ENCODE assay signal across 19 cellular contexts in genomic region chr1:225534772-225535171, GRCh38.
DNase-seq lines count a peak whose midpoint lies in the region; ATAC-seq, FAIRE-seq and TF ChIP-seq lines count a peak whose summit lies in the region.
"Had no signal": no experiment of that assay in that cellular context is flagged by ENCODE, and none has a peak within 500 bp of the region (broad histone marks: within the 10 kb centered on the region; RNA-seq: fewer than 3 reads in every experiment).

No MANE protein-coding gene starts in this region.

- peaks cover 70% of the 10 kb centered on the region for H3K4me1 Mint-ChIP-seq in chondrocyte (ENCODE audit: low read depth)
- H3K4me1 Mint-ChIP-seq: CD8-positive, alpha-beta memory T cell had no signal

- no peaks in the 10 kb centered on the region for H3K27me3 Mint-ChIP-seq in chondrocyte (ENCODE audit: low read depth)

- H3K36me3 Mint-ChIP-seq in chondrocyte (ENCODE audit: low read depth): peaks cover 3% of the 10 kb centered on the region
- H3K36me3 Mint-ChIP-seq: CD14-positive monocyte; CD8-positive, alpha-beta memory T cell had no signal

- no peaks in the 10 kb centered on the region for H3K9me3 ChIP-seq in ascending aorta
- H3K9me3 ChIP-seq in MG63: no peaks in the 10 kb centered on the region
- H3K9me3 ChIP-seq: BE2C; BLaER1 treated with 17β-estradiol and CSF1 and Interleukin-3, amounts not matched to agents 10 nM and 100 nM had no signal

- DNase-seq in D721Med (ENCODE audit: insufficient read length, low spot score) (no peak), HEK293T (ENCODE audit: extremely low spot score) (no peak), chondrocyte (ENCODE audit: low spot score) (no peak), ascending aorta (ENCODE audit: low spot score in 2 of 2) (no peak), MG63 (no peak), foreskin fibroblast (no peak)
- DNase-seq: AML-193; BE2C; CD4-positive, alpha-beta T cell; CD8-positive, alpha-beta memory T cell; DMS53; DND-41; H7; HCEC 1CT; HFFc6 had no signal

- ATAC-seq in GM18867 (IDR thresholded peaks at IDR 0.05; ENCODE audit: unreplicated experiment): no peak

- FAIRE-seq in D721Med (lab: Jason Lieb, UNC): peak; percentile 48
- FAIRE-seq: GM12892 had no signal

- no peak overlapping the region for H3K4me3 Mint-ChIP-seq in chondrocyte (ENCODE audit: unreplicated experiment)
- H3K4me3 Mint-ChIP-seq: CD14-positive monocyte; CD4-positive, alpha-beta T cell; CD8-positive, alpha-beta memory T cell; HFFc6 had no signal

- no peak overlapping the region for H3K27ac ChIP-seq in ascending aorta
- H3K27ac ChIP-seq: BLaER1 treated with 17β-estradiol and CSF1 and Interleukin-3, amounts not matched to agents 10 nM and 100 nM had no signal

- no peak overlapping the region for H3K4me3 ChIP-seq in ascending aorta
- H3K4me3 ChIP-seq in MG63: no peak overlapping the region
- H3K4me3 ChIP-seq in foreskin fibroblast (ENCODE audit: low read depth in 1 of 2, low read length in 2 of 2): no peak overlapping the region
- H3K4me3 ChIP-seq: BLaER1 treated with 17β-estradiol and CSF1 and Interleukin-3, amounts not matched to agents 10 nM and 100 nM had no signal

- intact Hi-C loops in ascending aorta (cut with DNase I): no loop called here

- peak overlapping the region; percentile 60 for H3K27ac Mint-ChIP-seq in chondrocyte (ENCODE audit: unreplicated experiment)
- H3K27ac Mint-ChIP-seq: CD14-positive monocyte; CD4-positive, alpha-beta T cell; CD8-positive, alpha-beta memory T cell; HFFc6 had no signal

- H3K9me3 Mint-ChIP-seq in chondrocyte (ENCODE audit: low read depth): no peaks in the 10 kb centered on the region
- H3K9me3 Mint-ChIP-seq: CD14-positive monocyte; CD4-positive, alpha-beta T cell; CD8-positive, alpha-beta memory T cell; HFFc6 had no signal

- H3K27me3 ChIP-seq in ascending aorta (no peaks in the 10 kb centered on the region), MG63 (no peaks in the 10 kb centered on the region)
- H3K27me3 ChIP-seq: BE2C; BLaER1 treated with 17β-estradiol and CSF1 and Interleukin-3, amounts not matched to agents 10 nM and 100 nM had no signal

- POLR2A ChIA-PET in HEK293T (lab: Yijun Ruan, JAX): interaction anchor here (1.2 to 1.3 kb wide), 2 partner anchors 121 to 235 kb away, joined by 3 to 4 read pairs; no protein-coding TSS in a partner anchor

- CTCF ChIA-PET in HEK293T (lab: Yijun Ruan, JAX): interaction anchor here (0.6 to 1.2 kb wide), 2 partner anchors 17 to 114 kb away, joined by 3 to 6 read pairs; no protein-coding TSS in a partner anchor

- H3K36me3 ChIP-seq in ascending aorta: peaks cover 0 to 4% of the 10 kb centered on the region in 2 donors
- peaks cover 9% of the 10 kb centered on the region for H3K36me3 ChIP-seq in MG63
- H3K36me3 ChIP-seq: BE2C had no signal

- TF ChIP-seq CTCF in D721Med (IDR thresholded peaks at IDR 0.05; ENCODE audit: insufficient read depth, missing control alignments) (no peak), chondrocyte (IDR thresholded peaks at IDR 0.05) (no peak), ascending aorta (IDR thresholded peaks at IDR 0.05) (no peak), foreskin fibroblast (IDR thresholded peaks at IDR 0.05; ENCODE audit: low read depth, low read length) (no peak)

- peaks cover 0 to 4% of the 10 kb centered on the region in 2 donors for H3K4me1 ChIP-seq in ascending aorta

TF ChIP-seq in HEK293T, 16 proteins besides CTCF, POLR2A, EP300 and RAD21:
- TF ChIP-seq BHLHE40 (IDR thresholded peaks at IDR 0.05; ENCODE audit: borderline replicate concordance) (no peak), FOXA1 (IDR thresholded peaks at IDR 0.05) (no peak), LEF1 (IDR thresholded peaks at IDR 0.05; ENCODE audit: borderline replicate concordance) (no peak), PKNOX1 (IDR thresholded peaks at IDR 0.05) (peak; percentile 87), FOXM1 (IDR thresholded peaks at IDR 0.05; ENCODE audit: borderline replicate concordance) (no peak), ZNF384 (IDR thresholded peaks at IDR 0.05) (no peak), SUZ12 (IDR thresholded peaks at IDR 0.05) (no peak)
